In genomic region chr6:104953410-104953953, GRCh38 we compare ENCODE assay signal across 19 cellular contexts. TPM values are rescaled to one million over a fixed set of nuclear protein-coding genes. Genes with fewer than 3 reads are reported as not detected.
DNase-seq lines count a peak whose midpoint lies in the region; ATAC-seq, FAIRE-seq and TF ChIP-seq lines count a peak whose summit lies in the region.
"Had no signal": no experiment of that assay in that cellular context is flagged by ENCODE, and none has a peak within 500 bp of the region (broad histone marks: within the 10 kb centered on the region; RNA-seq: fewer than 3 reads in every experiment).

No MANE protein-coding gene starts in this region.

- H3K9ac ChIP-seq in endothelial cell of umbilical vein (replicated peaks; ENCODE audit: extremely low read depth, insufficient read depth, low read length) (no peak overlapping the region), neural cell (ENCODE audit: low read length) (no peak overlapping the region)
- H3K9ac ChIP-seq: KMS-11 had no signal

- H3F3A ChIP-seq in neural cell (ENCODE audit: insufficient read depth, low read length, poor library complexity, severe bottlenecking): peaks cover 4% of the 10 kb centered on the region

- dilution Hi-C loops in endothelial cell of umbilical vein (cut with MboI; ENCODE audit: extremely low pct_ligation_motif_present, low sequenced_read_pairs): no loop called here

- H3K36me3 Mint-ChIP-seq in activated T-helper 1 cell treated with anti-CD3 and anti-CD28 coated beads, Interleukin-12 subunit alpha, Interleukin-12 subunit beta, Interleukin-2, Interleukin-4 antibody, amounts not matched to agents 30 ng/mL and 10 ng/mL and 1 ng/mL, durations not matched to agents 14 hours and 24 hours and 36 hours (ENCODE audit: low read depth): peaks cover 2% of the 10 kb centered on the region
- H3K36me3 Mint-ChIP-seq in activated naive CD4-positive, alpha-beta T cell treated with anti-CD3 and anti-CD28 coated beads, Interleukin-2, amount 10 ng/mL, durations not matched to agents 7 days and 5 days: peaks cover 2% of the 10 kb centered on the region

- intact Hi-C loops in endothelial cell of umbilical vein (cut with micrococcal nuclease): no loop called here
- intact Hi-C loops in activated T-helper 1 cell treated with anti-CD3 and anti-CD28 coated beads, Interleukin-12 subunit alpha, Interleukin-12 subunit beta, Interleukin-2, Interleukin-4 antibody, amounts not matched to agents 30 ng/mL and 10 ng/mL and 1 ng/mL, durations not matched to agents 14 hours and 24 hours and 36 hours (cut with micrococcal nuclease): no loop called here

- POLR2A ChIA-PET in endothelial cell of umbilical vein (lab: Charles Lee): no interaction called here

- H2AFZ ChIP-seq in endothelial cell of umbilical vein (ENCODE audit: low read depth, low read length): no peak overlapping the region
- H2AFZ ChIP-seq in neural cell (ENCODE audit: low read depth, low read length): no peak overlapping the region

- H3K4me2 ChIP-seq in endothelial cell of umbilical vein (ENCODE audit: insufficient read depth, low read length) (no peak overlapping the region), neural cell (ENCODE audit: low read length) (no peak overlapping the region)
- H3K4me2 ChIP-seq: KMS-11 had no signal

- peaks cover 6% of the 10 kb centered on the region for H3K4me1 ChIP-seq in endothelial cell of umbilical vein (ENCODE audit: control insufficient read depth, extremely low read depth, insufficient read depth, low read length)
- H3K4me1 ChIP-seq: foreskin keratinocyte had no signal

- no peaks in the 10 kb centered on the region for H4K20me1 ChIP-seq in endothelial cell of umbilical vein (replicated peaks; ENCODE audit: control insufficient read depth, extremely low read depth, insufficient read depth, low read length)
- H4K20me1 ChIP-seq in neural cell (ENCODE audit: insufficient read depth): no peaks in the 10 kb centered on the region

- TF ChIP-seq CTCF in NB4 (IDR thresholded peaks at IDR 0.05; ENCODE audit: low read depth, low read length) (no peak), endothelial cell of umbilical vein (IDR thresholded peaks at IDR 0.05; ENCODE audit: extremely low read depth in 1 of 2, insufficient read depth in 1 of 2, low read depth in 1 of 2, low read length in 2 of 2) (no peak), neural cell (IDR thresholded peaks at IDR 0.05; ENCODE audit: poor library complexity, severe bottlenecking) (no peak)

- no peaks in the 10 kb centered on the region for H3K9me3 Mint-ChIP-seq in activated T-helper 1 cell treated with anti-CD3 and anti-CD28 coated beads, Interleukin-12 subunit alpha, Interleukin-12 subunit beta, Interleukin-2, Interleukin-4 antibody, amounts not matched to agents 30 ng/mL and 10 ng/mL and 1 ng/mL, durations not matched to agents 14 hours and 24 hours and 36 hours
- H3K9me3 Mint-ChIP-seq in activated naive CD4-positive, alpha-beta T cell treated with anti-CD3 and anti-CD28 coated beads, Interleukin-2, amount 10 ng/mL, durations not matched to agents 7 days and 5 days: no peaks in the 10 kb centered on the region

- H3K27me3 ChIP-seq in endothelial cell of umbilical vein (ENCODE audit: control insufficient read depth in 2 of 2, insufficient read depth in 2 of 2, low read length in 2 of 2) (peaks cover 59 to 95% of the 10 kb centered on the region in 2 experiments), neural cell (ENCODE audit: insufficient read depth, low read depth, low read length) (peaks cover 39% of the 10 kb centered on the region)

- BruUV-seq in endothelial cell of umbilical vein (replicated peaks; lab: Mats Ljungman, UMichigan): no TSS peak

- H3K79me2 ChIP-seq in endothelial cell of umbilical vein (ENCODE audit: control insufficient read depth, insufficient read depth, low read length) (no peaks in the 10 kb centered on the region), neural cell (replicated peaks; ENCODE audit: insufficient read depth, low read length) (peaks cover 84% of the 10 kb centered on the region)

- ATAC-seq in HG02981 (IDR thresholded peaks at IDR 0.05; ENCODE audit: unreplicated experiment): no peak
- ATAC-seq: foreskin keratinocyte, left colon had no signal

- H3K4me3 Mint-ChIP-seq in activated T-helper 1 cell treated with anti-CD3 and anti-CD28 coated beads, Interleukin-12 subunit alpha, Interleukin-12 subunit beta, Interleukin-2, Interleukin-4 antibody, amounts not matched to agents 30 ng/mL and 10 ng/mL and 1 ng/mL, durations not matched to agents 14 hours and 24 hours and 36 hours: no peak overlapping the region
- H3K4me3 Mint-ChIP-seq in activated naive CD4-positive, alpha-beta T cell treated with anti-CD3 and anti-CD28 coated beads, Interleukin-2, amount 10 ng/mL, durations not matched to agents 7 days and 5 days: no peak overlapping the region

- no peak overlapping the region for H3K27ac ChIP-seq in endothelial cell of umbilical vein (ENCODE audit: insufficient read depth, low read depth, low read length)
- no peak overlapping the region for H3K27ac ChIP-seq in neural cell (ENCODE audit: low read length)
- H3K27ac ChIP-seq: dorsolateral prefrontal cortex, foreskin keratinocyte, KMS-11 had no signal

- H3K9me3 ChIP-seq in endothelial cell of umbilical vein (replicated peaks; ENCODE audit: control insufficient read depth, insufficient read depth, low read length) (no peaks in the 10 kb centered on the region), neural cell (ENCODE audit: low read length) (no peaks in the 10 kb centered on the region)

- no peak overlapping the region for H3K27ac Mint-ChIP-seq in activated T-helper 1 cell treated with anti-CD3 and anti-CD28 coated beads, Interleukin-12 subunit alpha, Interleukin-12 subunit beta, Interleukin-2, Interleukin-4 antibody, amounts not matched to agents 30 ng/mL and 10 ng/mL and 1 ng/mL, durations not matched to agents 14 hours and 24 hours and 36 hours
- H3K27ac Mint-ChIP-seq in activated naive CD4-positive, alpha-beta T cell treated with anti-CD3 and anti-CD28 coated beads, Interleukin-2, amount 10 ng/mL, durations not matched to agents 7 days and 5 days: no peak overlapping the region

- no peak for TF ChIP-seq RAD21 in neural cell (conservative IDR thresholded peaks at IDR 0.05)

- peak; percentile 37 for DNase-seq in G401 (ENCODE audit: low spot score)
- DNase-seq in NB4 (ENCODE audit: low read depth): peak; percentile 62
- DNase-seq in endothelial cell of umbilical vein (ENCODE audit: low read depth, low spot score): no peak
- no peak for DNase-seq in activated T-helper 1 cell treated with anti-CD3 and anti-CD28 coated beads, Interleukin-12 subunit alpha, Interleukin-12 subunit beta, Interleukin-2, Interleukin-4 antibody, amounts not matched to agents 30 ng/mL and 10 ng/mL and 1 ng/mL, durations not matched to agents 14 hours and 24 hours and 36 hours (ENCODE audit: low spot score)
- DNase-seq in frontal cortex (ENCODE audit: low spot score in 2 of 2): no peak
- no peak for DNase-seq in activated naive CD4-positive, alpha-beta T cell treated with anti-CD3 and anti-CD28 coated beads, Interleukin-2, amount 10 ng/mL, durations not matched to agents 7 days and 5 days
- DNase-seq: activated CD4-positive, alpha-beta T cell treated with anti-CD3 and anti-CD28 coated beads, Interleukin-2, amount 50 U/mL, for 4 hours; dorsolateral prefrontal cortex; foreskin keratinocyte; left colon; NCI-H146; NCI-H526 treated with DMSO at 0.1 percent for 48 hours had no signal

- FAIRE-seq in endothelial cell of umbilical vein (lab: Jason Lieb, UNC): no peak
- FAIRE-seq in frontal cortex (lab: Jason Lieb, UNC): no peak
- FAIRE-seq: urothelium cell line had no signal

- H3K9me1 ChIP-seq in endothelial cell of umbilical vein (replicated peaks; ENCODE audit: control insufficient read depth, extremely low read depth, insufficient read depth, low read length): no peaks in the 10 kb centered on the region

- TF ChIP-seq POLR2A in NB4 (IDR thresholded peaks at IDR 0.05; ENCODE audit: extremely low read depth, insufficient read length) (no peak), endothelial cell of umbilical vein (IDR thresholded peaks at IDR 0.05; ENCODE audit: low read depth, low read length) (no peak)

- H3K4me3 ChIP-seq in NB4 (ENCODE audit: low read depth, low read length): peak overlapping the region; percentile 51
- no peak overlapping the region for H3K4me3 ChIP-seq in endothelial cell of umbilical vein (replicated peaks in 1 of 3; ENCODE audit: insufficient read depth in 1 of 3, low read depth in 1 of 3, low read length in 3 of 3)
- peak overlapping the region; percentile 26 for H3K4me3 ChIP-seq in neural cell (ENCODE audit: low read length)

- in situ Hi-C loops in G401 (cut with HindIII; ENCODE audit: low sequenced_read_pairs): no loop called here

- H3K36me3 ChIP-seq in endothelial cell of umbilical vein (ENCODE audit: control insufficient read depth in 2 of 2, extremely low read depth in 1 of 2, insufficient read depth in 2 of 2, low read length in 2 of 2): no peaks in the 10 kb centered on the region
- no peaks in the 10 kb centered on the region for H3K36me3 ChIP-seq in neural cell (ENCODE audit: insufficient read depth, low read length)

- TF ChIP-seq EP300 in neural cell (conservative IDR thresholded peaks at IDR 0.05; ENCODE audit: poor library complexity, severe bottlenecking): no peak

- peaks cover 21% of the 10 kb centered on the region for H3K4me1 Mint-ChIP-seq in activated T-helper 1 cell treated with anti-CD3 and anti-CD28 coated beads, Interleukin-12 subunit alpha, Interleukin-12 subunit beta, Interleukin-2, Interleukin-4 antibody, amounts not matched to agents 30 ng/mL and 10 ng/mL and 1 ng/mL, durations not matched to agents 14 hours and 24 hours and 36 hours (ENCODE audit: low read depth)
- H3K4me1 Mint-ChIP-seq in activated naive CD4-positive, alpha-beta T cell treated with anti-CD3 and anti-CD28 coated beads, Interleukin-2, amount 10 ng/mL, durations not matched to agents 7 days and 5 days: peaks cover 18% of the 10 kb centered on the region

- H3K27me3 Mint-ChIP-seq in activated T-helper 1 cell treated with anti-CD3 and anti-CD28 coated beads, Interleukin-12 subunit alpha, Interleukin-12 subunit beta, Interleukin-2, Interleukin-4 antibody, amounts not matched to agents 30 ng/mL and 10 ng/mL and 1 ng/mL, durations not matched to agents 14 hours and 24 hours and 36 hours (ENCODE audit: insufficient read depth): peaks cover 76% of the 10 kb centered on the region
- peaks cover 63% of the 10 kb centered on the region for H3K27me3 Mint-ChIP-seq in activated naive CD4-positive, alpha-beta T cell treated with anti-CD3 and anti-CD28 coated beads, Interleukin-2, amount 10 ng/mL, durations not matched to agents 7 days and 5 days

- H3K9me2 ChIP-seq in neural cell (ENCODE audit: insufficient read depth, low read length): no peaks in the 10 kb centered on the region

- CTCF ChIA-PET in endothelial cell of umbilical vein (lab: Charles Lee): interaction anchor here (0.6 kb wide), 1 partner anchor 164 kb away, joined by 3 read pairs; no protein-coding TSS in a partner anchor
- CTCF ChIA-PET in activated naive CD4-positive, alpha-beta T cell treated with anti-CD3 and anti-CD28 coated beads, Interleukin-2, amount 10 ng/mL, durations not matched to agents 7 days and 5 days (lab: Charles Lee): no interaction called here

RNA-seq across cellular contexts. Expression of gene LIN28B, which starts 3.4 kb away (rescaled TPM):
- 62.0 and 84.7 TPM in 2 replicates for total RNA-seq in G401 (2014; rRNA removed; shearing (Covaris generic))
- not detected in 2 replicates for total RNA-seq in endothelial cell of umbilical vein
- not detected in 2 replicates for polyA plus RNA-seq in endothelial cell of umbilical vein
- polyA plus RNA-seq in endothelial cell of umbilical vein (2011; cell fraction: cytosol; rRNA removed): not detected in 2 replicates
- polyA plus RNA-seq in endothelial cell of umbilical vein (2011; cell fraction: nucleus; rRNA removed): 0.05 TPM in 1 of 2 replicates, not detected in the other
- polyA plus RNA-seq in endothelial cell of umbilical vein (2012): 0.04 TPM in 1 of 2 replicates, not detected in the other
- 0.32 and 0.59 TPM in 2 replicates for polyA minus RNA-seq in endothelial cell of umbilical vein
- polyA minus RNA-seq in endothelial cell of umbilical vein (2011; cell fraction: cytosol; rRNA and poly(A)+ RNA removed): not detected
- not detected in 2 replicates for polyA minus RNA-seq in endothelial cell of umbilical vein (2011; cell fraction: nucleus; rRNA and poly(A)+ RNA removed)
- polyA plus RNA-seq in neural cell: 17.4 and 19.1 TPM in 2 replicates
- 39.9 and 41.0 TPM in 2 replicates for polyA minus RNA-seq in neural cell
- not detected in 2 replicates for total RNA-seq in activated T-helper 1 cell treated with anti-CD3 and anti-CD28 coated beads, Interleukin-12 subunit alpha, Interleukin-12 subunit beta, Interleukin-2, Interleukin-4 antibody, amounts not matched to agents 30 ng/mL and 10 ng/mL and 1 ng/mL, durations not matched to agents 14 hours and 24 hours and 36 hours
- total RNA-seq in frontal cortex: 0.41 TPM
- total RNA-seq: aorta; foreskin keratinocyte; left colon; T-helper 1 cell treated with Interleukin-12 subunit alpha and Interleukin-12 subunit beta and Interleukin-4 antibody, amounts not matched to agents 30 ng/mL and 1 ng/mL, for 36 hours had no signal
- polyA plus RNA-seq: aorta, BJ, foreskin keratinocyte had no signal

Comparison
In these comparisons a context has a peak if more than half of its experiments do, and no peak if none do; other contexts are left out.
1. DNase-seq: peak in G401 (single experiment) and NB4 (single experiment); none in endothelial cell of umbilical vein (single experiment), activated T-helper 1 cell treated with anti-CD3 and anti-CD28 coated beads, Interleukin-12 subunit alpha, Interleukin-12 subunit beta, Interleukin-2, Interleukin-4 antibody, amounts not matched to agents 30 ng/mL and 10 ng/mL and 1 ng/mL, durations not matched to agents 14 hours and 24 hours and 36 hours (single experiment), frontal cortex (0 of 2) and activated naive CD4-positive, alpha-beta T cell treated with anti-CD3 and anti-CD28 coated beads, Interleukin-2, amount 10 ng/mL, durations not matched to agents 7 days and 5 days (single experiment).
2. H3K4me3 ChIP-seq: peak in NB4 (single experiment) and neural cell (single experiment); none in endothelial cell of umbilical vein (0 of 3).
3. RNA of gene LIN28B, which starts 3.4 kb away (total RNA-seq): 62.0 to 84.7 TPM in G401; 0.41 TPM in frontal cortex (single experiment), not detected in endothelial cell of umbilical vein and not detected in activated T-helper 1 cell treated with anti-CD3 and anti-CD28 coated beads, Interleukin-12 subunit alpha, Interleukin-12 subunit beta, Interleukin-2, Interleukin-4 antibody, amounts not matched to agents 30 ng/mL and 10 ng/mL and 1 ng/mL, durations not matched to agents 14 hours and 24 hours and 36 hours; every median in the first group is over 10 times any median in the second.